In the genomic region with DNA sequence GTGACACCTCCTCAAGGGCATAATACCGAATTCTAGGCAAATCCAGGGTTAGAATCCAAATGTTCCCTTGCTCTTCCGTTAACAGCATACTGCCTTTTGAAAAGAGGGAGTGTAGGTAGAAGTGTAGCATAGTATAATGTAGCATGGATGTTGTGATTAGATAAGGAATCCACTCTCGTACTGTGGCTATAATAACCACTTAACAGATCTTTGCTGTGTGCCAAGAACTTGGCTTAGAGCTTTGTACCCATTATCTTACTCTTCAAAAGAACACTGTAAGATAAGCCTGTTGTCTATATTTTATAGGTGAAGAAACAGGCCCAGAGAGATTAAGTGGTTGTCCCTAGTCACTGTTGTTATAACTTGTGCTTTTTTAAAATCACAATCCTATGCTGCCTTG, we compare ENCODE assay signal across 24 cellular contexts. TPM values are rescaled to one million over a fixed set of nuclear protein-coding genes. Genes with fewer than 3 reads are reported as not detected.
DNase-seq lines count a peak whose midpoint lies in the region; ATAC-seq, FAIRE-seq and TF ChIP-seq lines count a peak whose summit lies in the region.
"Had no signal": no experiment of that assay in that cellular context is flagged by ENCODE, and none has a peak within 500 bp of the region (broad histone marks: within the 10 kb centered on the region; RNA-seq: fewer than 3 reads in every experiment).

No MANE protein-coding gene starts in this region.

- H3K27ac Mint-ChIP-seq in progenitor cell of endocrine pancreas: no peak overlapping the region

- in situ Hi-C loops in HepG2 (cut with HindIII; ENCODE audit: extremely low pct_ligation_motif_present, low pct_unique_long_range_greater_than_20kb) (no loop called here), K562 (cut with MboI) (no loop called here)

- no peaks in the 10 kb centered on the region for H3K4me1 Mint-ChIP-seq in progenitor cell of endocrine pancreas (ENCODE audit: low read depth)

- no peak for ATAC-seq in HepG2
- ATAC-seq in right lobe of liver: no peak
- peak; percentile 86 for ATAC-seq in K562
- ATAC-seq in thoracic aorta (ENCODE audit: insufficient number of reproducible peaks, low FRiP score, low read depth): no peak
- ATAC-seq in GM18861 (IDR thresholded peaks at IDR 0.05; ENCODE audit: unreplicated experiment): no peak
- ATAC-seq in HG02678 (IDR thresholded peaks at IDR 0.05; ENCODE audit: unreplicated experiment): no peak
- ATAC-seq: activated T-cell treated with anti-CD3 and anti-CD28 coated beads, Interleukin-2, amount 50 U/mL, for 72 hours; sciatic nerve; stimulated activated memory B cell treated with anti-CD40 and anti-IgM and Interleukin-4, amounts not matched to agents 10 μg/mL and 1 μg/mL and 100 μg/mL, for 72 hours had no signal

- H3K9ac ChIP-seq in HepG2 (ENCODE audit: insufficient read depth, low read depth, low read length) (no peak overlapping the region), Karpas-422 (ENCODE audit: low read length) (no peak overlapping the region), K562 (ENCODE audit: insufficient read depth in 1 of 2, low read depth in 2 of 2, low read length in 2 of 2) (no peak overlapping the region; a peak in 1 of 4 replicates)
- H3K9ac ChIP-seq: BLaER1 had no signal

- H3K27me3 ChIP-seq in HepG2 (ENCODE audit: control insufficient read depth in 1 of 2, insufficient read depth in 2 of 2, low read length in 2 of 2) (no peaks in the 10 kb centered on the region), right lobe of liver (no peaks in the 10 kb centered on the region), Karpas-422 (ENCODE audit: low read length) (no peaks in the 10 kb centered on the region), K562 (ENCODE audit: control insufficient read depth in 2 of 2, insufficient read depth in 2 of 2, low read length in 2 of 2) (no peaks in the 10 kb centered on the region), thoracic aorta (replicated peaks; ENCODE audit: insufficient read depth) (no peaks in the 10 kb centered on the region)
- H3K27me3 ChIP-seq: BLaER1 had no signal

- H3K4me2 ChIP-seq in HepG2 (ENCODE audit: low read depth, low read length) (no peak overlapping the region), Karpas-422 (ENCODE audit: low read depth, low read length, poor library complexity, severe bottlenecking) (peak overlapping the region; percentile 54), K562 (ENCODE audit: insufficient read depth, low read length) (no peak overlapping the region)
- H3K4me2 ChIP-seq: BLaER1 had no signal

- intact Hi-C loops in HepG2 (cut with micrococcal nuclease; ENCODE audit: unreplicated experiment) (no loop called here), right lobe of liver (cut with DNase I) (no loop called here), K562 (cut with micrococcal nuclease) (no loop called here)

- 95% methylated on average over 3 of the region's 3 CpGs for WGBS in HepG2 (ENCODE audit: low lambda C conversion rate)
- 83% methylated on average over 3 of the region's 3 CpGs for WGBS in right lobe of liver (ENCODE audit: insufficient coverage, low coverage, low lambda C conversion rate, missing lambda C conversion rate)
- WGBS in K562 (ENCODE audit: insufficient coverage, low coverage, missing lambda C conversion rate): 2% methylated on average over 3 of the region's 3 CpGs

- CTCF ChIA-PET in HepG2 (lab: Yijun Ruan, JAX; ENCODE audit: low intra/inter-chr PET ratio, low total read pairs): interaction anchor here (2.8 kb wide), 1 partner anchor 168 kb away, joined by 19 read pairs; no protein-coding TSS in a partner anchor
- CTCF ChIA-PET in K562 (lab: Yijun Ruan, JAX; ENCODE audit: low intra/inter-chr PET ratio): no interaction called here

- peaks cover 28% of the 10 kb centered on the region for H3K36me3 Mint-ChIP-seq in progenitor cell of endocrine pancreas (ENCODE audit: insufficient read depth)

- H3K4me3 ChIP-seq in HepG2 (replicated peaks in 1 of 3; ENCODE audit: insufficient read depth in 1 of 3, low read depth in 2 of 3, low read length in 3 of 3) (no peak overlapping the region), right lobe of liver (no peak overlapping the region), Karpas-422 (ENCODE audit: low read length) (no peak overlapping the region), K562 (no peak overlapping the region), thoracic aorta (no peak overlapping the region)
- H3K4me3 ChIP-seq: BLaER1 had no signal

- TF ChIP-seq RAD21 in HepG2 (CRISPR knock-in tag; IDR thresholded peaks at IDR 0.05): no peak
- no peak for TF ChIP-seq RAD21 in K562 (CRISPR knock-in tag; conservative IDR thresholded peaks at IDR 0.05 in 1 of 2, IDR thresholded peaks at IDR 0.05 in 1 of 2)

- H3K36me3 ChIP-seq in HepG2 (replicated peaks in 1 of 2; ENCODE audit: control insufficient read depth in 1 of 2, insufficient read depth in 2 of 2, low read length in 2 of 2) (peaks cover 25 to 89% of the 10 kb centered on the region in 2 experiments), right lobe of liver (peaks cover 0 to 41% (median 23%) of the 10 kb centered on the region in 4 donors), Karpas-422 (ENCODE audit: insufficient read depth, low read length) (peaks cover 85% of the 10 kb centered on the region), K562 (ENCODE audit: control insufficient read depth, insufficient read depth, low read length) (peaks cover 97% of the 10 kb centered on the region), thoracic aorta (peaks cover 20% of the 10 kb centered on the region)

- H4K20me1 ChIP-seq in HepG2 (ENCODE audit: insufficient read depth, low read length): no peaks in the 10 kb centered on the region
- no peaks in the 10 kb centered on the region for H4K20me1 ChIP-seq in Karpas-422 (ENCODE audit: insufficient read depth, low read depth, low read length)
- H4K20me1 ChIP-seq in K562 (replicated peaks; ENCODE audit: control insufficient read depth, insufficient read depth, low read length): no peaks in the 10 kb centered on the region

- no peaks in the 10 kb centered on the region for H3K9me1 ChIP-seq in K562 (ENCODE audit: control insufficient read depth, insufficient read depth, low read length)

- POLR2A ChIA-PET in HepG2 (lab: Yijun Ruan, JAX): no interaction called here
- POLR2A ChIA-PET in K562 (lab: Yijun Ruan, JAX): interaction anchor here (0.8 kb wide), 1 partner anchor 115 kb away, joined by 3 read pairs; a partner anchor contains a TSS

- BruUV-seq in HepG2 (replicated peaks; lab: Mats Ljungman, UMichigan) (TSS peak; percentile 5), K562 (replicated peaks; lab: Mats Ljungman, UMichigan) (TSS peak; percentile 7)

- H3K9me3 ChIP-seq in HepG2 (ENCODE audit: low read length) (no peaks in the 10 kb centered on the region), right lobe of liver (no peaks in the 10 kb centered on the region), Karpas-422 (ENCODE audit: low read length) (no peaks in the 10 kb centered on the region), K562 (replicated peaks; ENCODE audit: control insufficient read depth, insufficient read depth, low read depth, low read length) (no peaks in the 10 kb centered on the region), thoracic aorta (no peaks in the 10 kb centered on the region)
- H3K9me3 ChIP-seq: BLaER1 had no signal

- H3K9me3 Mint-ChIP-seq in progenitor cell of endocrine pancreas (ENCODE audit: low read depth): no peaks in the 10 kb centered on the region
- H3K9me3 Mint-ChIP-seq: activated T-cell treated with anti-CD3 and anti-CD28 coated beads, Interleukin-2, amount 50 U/mL, for 72 hours; stimulated activated memory B cell treated with anti-CD40 and anti-IgM and Interleukin-4, amounts not matched to agents 10 μg/mL and 1 μg/mL and 100 μg/mL, for 72 hours had no signal

- FAIRE-seq in HepG2 (lab: Jason Lieb, UNC) (no peak), K562 (lab: Jason Lieb, UNC) (peak; percentile 35)
- FAIRE-seq: H1 had no signal

- H3K4me1 ChIP-seq in HepG2 (ENCODE audit: insufficient read depth, low read length) (0 out of 2 replicates have a peak, but pooled peaks cover 7% of the 10 kb centered on the region), right lobe of liver (peaks cover 0 to 34% (median 13%) of the 10 kb centered on the region in 4 donors), Karpas-422 (ENCODE audit: low read length) (peaks cover 35% of the 10 kb centered on the region), K562 (replicated peaks in 1 of 2; ENCODE audit: control insufficient read depth in 2 of 2, insufficient read depth in 2 of 2, low read length in 2 of 2) (peaks cover 0 to 7% of the 10 kb centered on the region in 2 experiments; a peak in 2 of 5 replicates), thoracic aorta (ENCODE audit: control insufficient read depth in 1 of 2, low read depth in 2 of 2) (peaks cover 2 to 27% of the 10 kb centered on the region in 2 donors)
- H3K4me1 ChIP-seq: BLaER1 had no signal

- no peaks in the 10 kb centered on the region for H3K9me2 ChIP-seq in Karpas-422 (replicated peaks; ENCODE audit: insufficient read depth, low read length)

- H3K79me2 ChIP-seq in HepG2 (ENCODE audit: insufficient read depth, low read length) (no peaks in the 10 kb centered on the region), Karpas-422 (ENCODE audit: low read length) (peaks cover 3% of the 10 kb centered on the region; the same call in 1 of the 2 replicates), K562 (ENCODE audit: control insufficient read depth, insufficient read depth, low read length) (no peaks in the 10 kb centered on the region)

- no peak overlapping the region for H3K4me3 Mint-ChIP-seq in progenitor cell of endocrine pancreas (ENCODE audit: low read depth)
- H3K4me3 Mint-ChIP-seq: activated T-cell treated with anti-CD3 and anti-CD28 coated beads, Interleukin-2, amount 50 U/mL, for 72 hours; stimulated activated memory B cell treated with anti-CD40 and anti-IgM and Interleukin-4, amounts not matched to agents 10 μg/mL and 1 μg/mL and 100 μg/mL, for 72 hours had no signal

- H3K27ac ChIP-seq in HepG2 (ENCODE audit: extremely low read length, insufficient read depth, low read length) (no peak overlapping the region), right lobe of liver (no peak overlapping the region), Karpas-422 (ENCODE audit: low read length) (peak overlapping the region; percentile 71), K562 (ENCODE audit: extremely low read depth, low read depth, low read length) (no peak overlapping the region), thoracic aorta (peak overlapping the region; percentile 57 to 67)
- H3K27ac ChIP-seq: BLaER1, WERI-Rb-1 had no signal

- TF ChIP-seq POLR2A in HepG2 (IDR thresholded peaks at IDR 0.05; ENCODE audit: insufficient read depth in 1 of 2, low read depth in 2 of 2, low read length in 2 of 2) (no peak), right lobe of liver (IDR thresholded peaks at IDR 0.05) (no peak), K562 (conservative IDR thresholded peaks at IDR 0.05) (no peak)

- no peak for TF ChIP-seq CTCF in HepG2 (CRISPR knock-in tag; IDR thresholded peaks at IDR 0.05)
- no peak for TF ChIP-seq CTCF in right lobe of liver (IDR thresholded peaks at IDR 0.05)
- TF ChIP-seq CTCF in K562 (IDR thresholded peaks at IDR 0.05 in 2 of 3, conservative IDR thresholded peaks at IDR 0.05 in 1 of 3; ENCODE audit: insufficient read depth in 2 of 3, low read depth in 1 of 3, low read length in 3 of 3): no peak
- TF ChIP-seq CTCF in thoracic aorta (IDR thresholded peaks at IDR 0.05): no peak
- no peak for TF ChIP-seq CTCF in progenitor cell of endocrine pancreas (IDR thresholded peaks at IDR 0.05; ENCODE audit: unreplicated experiment)

- no peak overlapping the region for H2AFZ ChIP-seq in HepG2 (ENCODE audit: low read length)
- no peak overlapping the region for H2AFZ ChIP-seq in Karpas-422 (ENCODE audit: low read length)
- no peak overlapping the region for H2AFZ ChIP-seq in K562 (ENCODE audit: low read depth, low read length)

- no peaks in the 10 kb centered on the region for H3K27me3 Mint-ChIP-seq in progenitor cell of endocrine pancreas
- H3K27me3 Mint-ChIP-seq: stimulated activated memory B cell treated with anti-CD40 and anti-IgM and Interleukin-4, amounts not matched to agents 10 μg/mL and 1 μg/mL and 100 μg/mL, for 72 hours had no signal

- DNase-seq in HepG2 (ENCODE audit: low spot score) (no peak), right lobe of liver (no peak), Karpas-422 (no peak), K562 (ENCODE audit: extremely low read depth in 1 of 4, low spot score in 3 of 4) (peak in 2 of 4 experiments; percentile 15 to 45), thoracic aorta (ENCODE audit: low spot score) (no peak), progenitor cell of endocrine pancreas (ENCODE audit: low spot score, unreplicated experiment) (no peak)
- DNase-seq: ACHN; activated CD4-positive, alpha-beta T cell treated with anti-CD3 and anti-CD28 coated beads for 48 hours; activated naive CD4-positive, alpha-beta T cell treated with Interleukin-2 at 50 U/mL for 16 hours; activated T-cell treated with anti-CD3 and anti-CD28 coated beads, Interleukin-2, amount 50 U/mL, for 72 hours; DMS53; effector CD4-positive, alpha-beta T cell; head of caudate nucleus; NCI-H1436 treated with DMSO at 0.1 percent for 48 hours; NCI-H774; posterior cingulate gyrus; stimulated activated CD4-positive, alpha-beta T cell treated with anti-CD3 and anti-CD28 coated beads, Interleukin-4, amount 100 ng/mL, for 4 hours; WERI-Rb-1 had no signal

- no peak for TF ChIP-seq EP300 in HepG2 (IDR thresholded peaks at IDR 0.05; ENCODE audit: low read depth in 2 of 2, low read length in 2 of 2)
- no peak for TF ChIP-seq EP300 in HepG2 (CRISPR knock-in tag; IDR thresholded peaks at IDR 0.05; ENCODE audit: borderline replicate concordance)
- no peak; the same call in 1 of the 2 replicates for TF ChIP-seq EP300 in K562 (IDR thresholded peaks at IDR 0.05; ENCODE audit: low read length)

RNA-seq across cellular contexts. Expression of a gene that starts 24.2 kb away (rescaled TPM):
- 74.1 and 106 TPM in 2 replicates for total RNA-seq in HepG2 (2016; rRNA removed; fragmentation: Illumina TruSeq; extraction: Trizol)
- 6.7 and 7.8 TPM in 2 replicates for total RNA-seq in HepG2 (2016; cell fraction: cytosol; rRNA removed; fragmentation: Illumina TruSeq; extraction: Trizol; ENCODE audit: low read depth)
- total RNA-seq in HepG2 (2016; cell fraction: insoluble cytoplasmic fraction; rRNA removed; fragmentation: Illumina TruSeq; extraction: Trizol): 78.8 and 111 TPM in 2 replicates
- 18.3 and 22.3 TPM in 2 replicates for total RNA-seq in HepG2 (2016; cell fraction: membrane; rRNA removed; fragmentation: Illumina TruSeq; extraction: Trizol)
- total RNA-seq in HepG2 (2016; cell fraction: nucleus; rRNA removed; fragmentation: Illumina TruSeq; extraction: Trizol): 104 and 105 TPM in 2 replicates
- 54.5 and 63.0 TPM in 2 replicates for polyA plus RNA-seq in HepG2 (2011; rRNA removed)
- polyA plus RNA-seq in HepG2 (2011; cell fraction: cytosol; rRNA removed): 11.8 and 17.9 TPM in 2 replicates
- polyA plus RNA-seq in HepG2 (2011; cell fraction: nucleus; rRNA removed): 60.9 and 85.0 TPM in 2 replicates
- 34.1 and 68.0 TPM in 2 replicates for polyA plus RNA-seq in HepG2 (2012)
- polyA plus RNA-seq in HepG2 (2016; cell fraction: cytosol; fragmentation: Illumina TruSeq; extraction: Trizol; ENCODE audit: low read depth): 2.4 and 2.5 TPM in 2 replicates
- polyA plus RNA-seq in HepG2 (2016; cell fraction: insoluble cytoplasmic fraction; fragmentation: Illumina TruSeq; extraction: Trizol; ENCODE audit: low read depth): 68.6 and 69.2 TPM in 2 replicates
- polyA plus RNA-seq in HepG2 (2016; cell fraction: membrane; fragmentation: Illumina TruSeq; extraction: Trizol; ENCODE audit: low read depth): 5.7 and 7.8 TPM in 2 replicates
- 100 and 103 TPM in 2 replicates for polyA plus RNA-seq in HepG2 (2016; cell fraction: nucleus; fragmentation: Illumina TruSeq; extraction: Trizol; ENCODE audit: insufficient read depth, low read depth)
- 46.4 and 64.2 TPM in 2 replicates for polyA minus RNA-seq in HepG2 (2011; rRNA and poly(A)+ RNA removed; ENCODE audit: low replicate concordance)
- 20.1 and 21.0 TPM in 2 replicates for polyA minus RNA-seq in HepG2 (2011; cell fraction: cytosol; rRNA and poly(A)+ RNA removed)
- 240 and 258 TPM in 2 replicates for polyA minus RNA-seq in HepG2 (2011; cell fraction: nucleus; rRNA and poly(A)+ RNA removed)
- 10 to 100 TPM in 4 of 6 experiments, 1 to 10 TPM in 2; 7.5 to 19.5 (median 11.8) TPM for total RNA-seq in right lobe of liver
- total RNA-seq in Karpas-422 (2014; rRNA removed; shearing (Covaris generic); ENCODE audit: low replicate concordance): 44.0 and 82.7 TPM in 2 replicates
- total RNA-seq in K562 (2011; cell fraction: chromatin; rRNA removed; ENCODE audit: low replicate concordance): 71.2 and 129 TPM in 2 replicates
- total RNA-seq in K562 (2011; cell fraction: nucleolus; rRNA removed): 59.6 and 96.4 TPM in 2 replicates
- 83.7 and 87.0 TPM in 2 replicates for total RNA-seq in K562 (2011; cell fraction: nucleoplasm; rRNA removed)
- total RNA-seq in K562 (2014; rRNA removed): 50.9 and 59.6 TPM in 2 replicates
- 81.4 and 91.9 TPM in 2 replicates for total RNA-seq in K562 (2014; rRNA removed; fragmentation: Illumina TruSeq; extraction: Trizol)
- 71.7 and 76.4 TPM in 2 replicates for total RNA-seq in K562 (2015; rRNA removed; fragmentation: Illumina TruSeq; extraction: Trizol)
- total RNA-seq in K562 (2021): 54.2 and 59.1 TPM in 2 replicates
- polyA plus RNA-seq in K562 (2011; rRNA removed): 71.7 and 104 TPM in 2 replicates
- polyA plus RNA-seq in K562 (2011; cell fraction: cytosol; rRNA removed): 21.9 and 26.6 TPM in 2 replicates
- polyA plus RNA-seq in K562 (2011; cell fraction: nucleus; rRNA removed): 140 and 156 TPM in 2 replicates
- 25.7 and 120 TPM in 2 replicates for polyA plus RNA-seq in K562 (2012)
- 90.9 and 146 TPM in 2 replicates for polyA plus RNA-seq in K562 (2014; fragmentation: Illumina TruSeq; extraction: Trizol)
- 100 to 1,000 TPM in 1 of 2 experiments, 10 to 100 TPM in 1; 66.3 to 111 TPM for polyA plus RNA-seq in K562 (2014; fragmentation: Nextera tagmentation; extraction: Ambion mirVana)
- polyA plus RNA-seq in K562 (2014; rRNA removed): 60.4 and 68.9 TPM in 2 replicates
- polyA minus RNA-seq in K562 (2011; rRNA and poly(A)+ RNA removed): 97.3 and 100 TPM in 2 replicates
- 19.5 and 28.0 TPM in 2 replicates for polyA minus RNA-seq in K562 (2011; cell fraction: cytosol; rRNA and poly(A)+ RNA removed)
- 96.5 and 115 TPM in 2 replicates for polyA minus RNA-seq in K562 (2011; cell fraction: nucleus; rRNA and poly(A)+ RNA removed)
- 10 to 100 TPM; 34.8 to 58.7 TPM for total RNA-seq in thoracic aorta
- total RNA-seq in progenitor cell of endocrine pancreas: 40.0 and 44.8 TPM in 2 replicates

Comparison
In these comparisons a context has a peak if more than half of its experiments do, and no peak if none do; other contexts are left out.
1. H3K27ac ChIP-seq: peak in Karpas-422 (single experiment) and thoracic aorta (2 of 2); none in HepG2 (single experiment), right lobe of liver (0 of 3) and K562 (single experiment).